In genomic region chr16:72997141-72997542, GRCh38 we compare ENCODE assay signal across 11 cellular contexts. TPM values are rescaled to one million over a fixed set of nuclear protein-coding genes. Genes with fewer than 3 reads are reported as not detected.
DNase-seq lines count a peak whose midpoint lies in the region; ATAC-seq and TF ChIP-seq lines count a peak whose summit lies in the region.
"Had no signal": no experiment of that assay in that cellular context is flagged by ENCODE, and none has a peak within 500 bp of the region (broad histone marks: within the 10 kb centered on the region; RNA-seq: fewer than 3 reads in every experiment).

No MANE protein-coding gene starts in this region.

- ATAC-seq in activated T-helper 17 cell treated with anti-CD3 and anti-CD28 coated beads, Interleukin-2, amount 50 U/mL, for 72 hours (replicated peaks) = no peak
- no peak for ATAC-seq in GM19455 (IDR thresholded peaks at IDR 0.05; ENCODE audit: unreplicated experiment)

- no peaks in the 10 kb centered on the region for H3K36me3 Mint-ChIP-seq in activated CD4-positive, alpha-beta T cell treated with anti-CD3 and anti-CD28 coated beads, Interleukin-2, amount 10 ng/mL, durations not matched to agents 24 days and 14 days (ENCODE audit: low read depth)
- peaks cover 15% of the 10 kb centered on the region for H3K36me3 Mint-ChIP-seq in type B pancreatic cell
- no peaks in the 10 kb centered on the region for H3K36me3 Mint-ChIP-seq in activated T-helper 17 cell treated with anti-CD3 and anti-CD28 coated beads, Interleukin-2, amount 50 U/mL, for 72 hours (ENCODE audit: low read depth)

- H3K4me1 ChIP-seq in adipocyte (ENCODE audit: control insufficient read depth, insufficient read depth, low read length) = peaks cover 57% of the 10 kb centered on the region

- H3K9ac ChIP-seq in adipocyte (ENCODE audit: low read length) = no peak overlapping the region

- no peak overlapping the region for H3K27ac Mint-ChIP-seq in activated CD4-positive, alpha-beta T cell treated with anti-CD3 and anti-CD28 coated beads, Interleukin-2, amount 10 ng/mL, durations not matched to agents 24 days and 14 days
- peak overlapping the region; percentile 97 for H3K27ac Mint-ChIP-seq in type B pancreatic cell
- H3K27ac Mint-ChIP-seq in activated T-helper 17 cell treated with anti-CD3 and anti-CD28 coated beads, Interleukin-2, amount 50 U/mL, for 72 hours = no peak overlapping the region
- H3K27ac Mint-ChIP-seq: activated CD4-positive, alpha-beta memory T cell treated with anti-CD3 and anti-CD28 coated beads, Interleukin-2, amount 10 ng/mL, durations not matched to agents 7 days and 5 days had no signal

- H3K9me3 ChIP-seq in adipocyte (ENCODE audit: control insufficient read depth, low read length) = peaks cover 3% of the 10 kb centered on the region
- H3K9me3 ChIP-seq: adrenal gland had no signal

- no peaks in the 10 kb centered on the region for H3K4me1 Mint-ChIP-seq in activated CD4-positive, alpha-beta T cell treated with anti-CD3 and anti-CD28 coated beads, Interleukin-2, amount 10 ng/mL, durations not matched to agents 24 days and 14 days
- peaks cover 74% of the 10 kb centered on the region for H3K4me1 Mint-ChIP-seq in type B pancreatic cell (ENCODE audit: unreplicated experiment)
- peaks cover 8% of the 10 kb centered on the region for H3K4me1 Mint-ChIP-seq in activated T-helper 17 cell treated with anti-CD3 and anti-CD28 coated beads, Interleukin-2, amount 50 U/mL, for 72 hours
- H3K4me1 Mint-ChIP-seq: activated CD4-positive, alpha-beta memory T cell treated with anti-CD3 and anti-CD28 coated beads, Interleukin-2, amount 10 ng/mL, durations not matched to agents 7 days and 5 days had no signal

- no peak for TF ChIP-seq CTCF in type B pancreatic cell (conservative IDR thresholded peaks at IDR 0.05)

- H3K27me3 ChIP-seq in adipocyte (replicated peaks; ENCODE audit: control insufficient read depth, insufficient read depth, low read length) = no peaks in the 10 kb centered on the region
- H3K27me3 ChIP-seq: adrenal gland had no signal

- H3K4me3 Mint-ChIP-seq in activated CD4-positive, alpha-beta T cell treated with anti-CD3 and anti-CD28 coated beads, Interleukin-2, amount 10 ng/mL, durations not matched to agents 24 days and 14 days = no peak overlapping the region
- peak overlapping the region; percentile 83 for H3K4me3 Mint-ChIP-seq in type B pancreatic cell
- H3K4me3 Mint-ChIP-seq in activated T-helper 17 cell treated with anti-CD3 and anti-CD28 coated beads, Interleukin-2, amount 50 U/mL, for 72 hours = no peak overlapping the region
- H3K4me3 Mint-ChIP-seq: activated CD4-positive, alpha-beta memory T cell treated with anti-CD3 and anti-CD28 coated beads, Interleukin-2, amount 10 ng/mL, durations not matched to agents 7 days and 5 days had no signal

- peak; percentile 5 for DNase-seq in activated CD4-positive, alpha-beta T cell treated with anti-CD3 and anti-CD28 coated beads for 48 hours
- DNase-seq in activated CD4-positive, alpha-beta T cell treated with anti-CD3 and anti-CD28 coated beads, Interleukin-2, amount 10 ng/mL, durations not matched to agents 24 days and 14 days = no peak
- peak; percentile 82 for DNase-seq in adipocyte (ENCODE audit: low read depth)
- DNase-seq in left kidney (ENCODE audit: low read depth, low spot score) = peak; percentile 78
- DNase-seq in type B pancreatic cell (ENCODE audit: extremely low spot score, unreplicated experiment) = no peak
- no peak for DNase-seq in kidney glomerular epithelial cell (lab: John Stamatoyannopoulos, UW)
- DNase-seq: activated CD4-positive, alpha-beta memory T cell treated with anti-CD3 and anti-CD28 coated beads, Interleukin-2, amount 10 ng/mL, durations not matched to agents 7 days and 5 days; NCI-H2081 treated with DMSO at 0.1 percent for 48 hours had no signal

- peaks cover 9% of the 10 kb centered on the region for H3K9me3 Mint-ChIP-seq in activated CD4-positive, alpha-beta T cell treated with anti-CD3 and anti-CD28 coated beads, Interleukin-2, amount 10 ng/mL, durations not matched to agents 24 days and 14 days
- H3K9me3 Mint-ChIP-seq in type B pancreatic cell = peaks cover 4% of the 10 kb centered on the region
- H3K9me3 Mint-ChIP-seq in activated T-helper 17 cell treated with anti-CD3 and anti-CD28 coated beads, Interleukin-2, amount 50 U/mL, for 72 hours = peaks cover 7% of the 10 kb centered on the region

- no peaks in the 10 kb centered on the region for H3K27me3 Mint-ChIP-seq in activated CD4-positive, alpha-beta T cell treated with anti-CD3 and anti-CD28 coated beads, Interleukin-2, amount 10 ng/mL, durations not matched to agents 24 days and 14 days
- no peaks in the 10 kb centered on the region for H3K27me3 Mint-ChIP-seq in type B pancreatic cell
- no peaks in the 10 kb centered on the region for H3K27me3 Mint-ChIP-seq in activated T-helper 17 cell treated with anti-CD3 and anti-CD28 coated beads, Interleukin-2, amount 50 U/mL, for 72 hours
- H3K27me3 Mint-ChIP-seq: activated CD4-positive, alpha-beta memory T cell treated with anti-CD3 and anti-CD28 coated beads, Interleukin-2, amount 10 ng/mL, durations not matched to agents 7 days and 5 days had no signal

- intact Hi-C loops in activated CD4-positive, alpha-beta T cell treated with anti-CD3 and anti-CD28 coated beads, Interleukin-2, amount 10 ng/mL, durations not matched to agents 24 days and 14 days (cut with micrococcal nuclease) = no loop called here

- no peaks in the 10 kb centered on the region for H3K36me3 ChIP-seq in adipocyte (ENCODE audit: control insufficient read depth, insufficient read depth, low read length, severe bottlenecking)
- H3K36me3 ChIP-seq: adrenal gland had no signal

- H3K4me3 ChIP-seq in adipocyte (ENCODE audit: low read length) = no peak overlapping the region
- H3K4me3 ChIP-seq: adrenal gland had no signal

RNA-seq across cellular contexts. Expression of gene ZFHX3, which starts 50.8 kb away (rescaled TPM):
- 0.49 and 0.88 TPM in 2 replicates for total RNA-seq in activated CD4-positive, alpha-beta T cell treated with anti-CD3 and anti-CD28 coated beads, Interleukin-2, amount 10 ng/mL, durations not matched to agents 24 days and 14 days
- 47.4 and 48.5 TPM in 2 replicates for total RNA-seq in type B pancreatic cell (ENCODE audit: low replicate concordance)
- total RNA-seq in activated T-helper 17 cell treated with anti-CD3 and anti-CD28 coated beads, Interleukin-2, amount 50 U/mL, for 72 hours = under 1 TPM; 0.21 to 0.22 TPM

Comparison
In these comparisons a context has a peak if more than half of its experiments do, and no peak if none do; other contexts are left out.
1. DNase-seq: peak in activated CD4-positive, alpha-beta T cell treated with anti-CD3 and anti-CD28 coated beads for 48 hours (single experiment), adipocyte (single experiment) and left kidney (single experiment); none in activated CD4-positive, alpha-beta T cell treated with anti-CD3 and anti-CD28 coated beads, Interleukin-2, amount 10 ng/mL, durations not matched to agents 24 days and 14 days (single experiment), type B pancreatic cell (single experiment) and kidney glomerular epithelial cell (single experiment).
2. RNA of gene ZFHX3, which starts 50.8 kb away (total RNA-seq): 47.4 to 48.5 TPM in type B pancreatic cell; 0.49 to 0.88 TPM in activated CD4-positive, alpha-beta T cell treated with anti-CD3 and anti-CD28 coated beads, Interleukin-2, amount 10 ng/mL, durations not matched to agents 24 days and 14 days and 0.21 to 0.22 TPM in activated T-helper 17 cell treated with anti-CD3 and anti-CD28 coated beads, Interleukin-2, amount 50 U/mL, for 72 hours; every median in the first group is over 10 times any median in the second.